Comparison of ENCODE assay signal across 9 cellular contexts in the genomic region with DNA sequence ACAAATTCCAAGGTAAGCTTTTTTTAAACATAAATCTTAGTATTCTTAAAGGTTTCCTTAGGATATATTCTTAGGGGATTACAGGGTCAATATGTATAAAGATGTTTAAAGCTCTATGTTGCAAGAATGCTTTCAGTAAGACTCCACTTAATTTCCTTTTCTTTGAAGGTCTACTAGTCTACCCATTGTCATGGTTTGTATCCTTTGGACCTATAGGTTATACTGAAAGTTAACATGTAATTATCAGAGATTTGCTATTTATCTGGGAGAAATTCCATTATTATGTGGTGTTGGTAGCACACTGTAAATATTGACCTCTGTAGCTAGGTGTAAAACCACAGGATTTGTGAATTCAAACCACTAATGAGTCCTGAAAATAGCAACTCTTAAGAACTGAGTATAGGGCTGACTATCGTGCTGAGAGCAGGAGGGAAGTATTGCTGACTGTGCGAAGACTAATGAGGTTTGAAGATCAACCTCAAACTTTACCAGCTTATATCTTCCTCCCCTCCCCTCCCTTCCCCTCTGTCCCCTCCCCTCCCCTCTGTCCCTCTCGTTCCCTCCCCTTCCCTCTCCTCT.
DNase-seq lines count a peak whose midpoint lies in the region; ATAC-seq and TF ChIP-seq lines count a peak whose summit lies in the region.
"Had no signal": no experiment of that assay in that cellular context is flagged by ENCODE, and none has a peak within 500 bp of the region (broad histone marks: within the 10 kb centered on the region; RNA-seq: fewer than 3 reads in every experiment).

No MANE protein-coding gene starts in this region.

- no peaks in the 10 kb centered on the region for H3K79me2 ChIP-seq in mammary epithelial cell (ENCODE audit: insufficient read depth, low read length)

- H3K9me3 ChIP-seq in mammary epithelial cell (replicated peaks; ENCODE audit: insufficient read depth, low read length), result no peaks in the 10 kb centered on the region

- in situ Hi-C loops in mammary epithelial cell (cut with MboI; ENCODE audit: low sequenced_read_pairs in 2 of 2), result no loop called here

- intact Hi-C loops in mammary epithelial cell (cut with micrococcal nuclease), result no loop called here

- CTCF ChIA-PET in mammary epithelial cell (lab: Charles Lee; ENCODE audit: low non-redundant PET), result no interaction called here

- no peak overlapping the region for H3K4me3 ChIP-seq in mammary epithelial cell (replicated peaks in 1 of 3; ENCODE audit: insufficient read depth in 1 of 3, low read depth in 2 of 3, low read length in 3 of 3)

- H4K20me1 ChIP-seq in mammary epithelial cell (ENCODE audit: insufficient read depth, low read length), result no peaks in the 10 kb centered on the region

- TF ChIP-seq CTCF in mammary epithelial cell (conservative IDR thresholded peaks at IDR 0.05 in 1 of 2, IDR thresholded peaks at IDR 0.05 in 1 of 2; ENCODE audit: extremely low read depth in 1 of 2, insufficient read depth in 1 of 2, low read depth in 1 of 2, low read length in 2 of 2), result no peak

- BruUV-seq in mammary epithelial cell (replicated peaks; lab: Mats Ljungman, UMichigan), result no TSS peak

- no peak overlapping the region for H3K27ac ChIP-seq in mammary epithelial cell (ENCODE audit: insufficient read depth, low read depth, low read length)

- dilution Hi-C loops in mammary epithelial cell (cut with HindIII; ENCODE audit: low sequenced_read_pairs), result no loop called here

- DNase-seq in kidney tubule cell (ENCODE audit: low spot score), result peak; percentile 13
- no peak for DNase-seq in stimulated activated CD4-positive, alpha-beta T cell treated with anti-CD3 and anti-CD28 coated beads, Interleukin-12 subunit alpha, Interleukin-12 subunit beta, amount 100 ng/mL, for 4 hours
- no peak for DNase-seq in NCI-H1105 treated with DMSO at 0.1 percent for 48 hours (lab: John Stamatoyannopoulos, UW)
- DNase-seq in mammary epithelial cell, result no peak
- no peak for DNase-seq in cerebellar cortex (ENCODE audit: low spot score)
- DNase-seq: activated naive CD4-positive, alpha-beta T cell treated with anti-CD3 and anti-CD28 coated beads, Interleukin-2, amount 50 U/mL, for 16 hours had no signal

- peak; percentile 98 for ATAC-seq in GM18858 (IDR thresholded peaks at IDR 0.05; ENCODE audit: unreplicated experiment)
- ATAC-seq in GM21515 (IDR thresholded peaks at IDR 0.05; ENCODE audit: unreplicated experiment), result peak; percentile 90
- peak; percentile 91 for ATAC-seq in HG03432 (IDR thresholded peaks at IDR 0.05; ENCODE audit: unreplicated experiment)

- H2AFZ ChIP-seq in mammary epithelial cell (ENCODE audit: low read depth, low read length), result no peak overlapping the region

- H3K4me1 ChIP-seq in mammary epithelial cell (ENCODE audit: insufficient read depth, low read length), result peaks cover 15% of the 10 kb centered on the region

- H3K9ac ChIP-seq in mammary epithelial cell (ENCODE audit: insufficient read depth, low read length), result no peak overlapping the region

- H3K27me3 ChIP-seq in mammary epithelial cell (ENCODE audit: insufficient read depth, low read length), result no peaks in the 10 kb centered on the region

- no peak overlapping the region for H3K4me2 ChIP-seq in mammary epithelial cell (ENCODE audit: insufficient read depth, low read depth, low read length)

- no peaks in the 10 kb centered on the region for H3K36me3 ChIP-seq in mammary epithelial cell (ENCODE audit: insufficient read depth, low read length)

- 47% methylated on average over 2 of the region's 3 CpGs for WGBS in mammary epithelial cell (ENCODE audit: low coverage, missing lambda C conversion rate)
